30 cellular contexts compared by ENCODE assay signal in genomic region chr2:180177534-180177933, GRCh38.
"Had no signal": no experiment of that assay in that cellular context is flagged by ENCODE, and none has a peak within 500 bp of the region (broad histone marks: within the 10 kb centered on the region; RNA-seq: fewer than 3 reads in every experiment).

No MANE protein-coding gene starts in this region.

- H3K27ac ChIP-seq: adrenal gland, body of pancreas, brain microvascular endothelial cell, breast epithelium, WERI-Rb-1 had no signal

- H3K4me1 ChIP-seq: adrenal gland, body of pancreas, breast epithelium had no signal

- H3K9me3 ChIP-seq: adrenal gland, body of pancreas, breast epithelium had no signal

- DNase-seq: activated CD4-positive, alpha-beta memory T cell treated with anti-CD3 and anti-CD28 coated beads, Interleukin-2, amount 10 ng/mL, durations not matched to agents 7 days and 5 days; activated CD4-positive, alpha-beta T cell treated with anti-CD3 and anti-CD28 coated beads for 1 hour; activated CD4-positive, alpha-beta T cell treated with anti-CD3 and anti-CD28 coated beads for 36 hours; activated CD4-positive, alpha-beta T cell treated with anti-CD3 and anti-CD28 coated beads for 48 hours; activated CD4-positive, alpha-beta T cell treated with anti-CD3 and anti-CD28 coated beads, Interleukin-2, amount 10 ng/mL, durations not matched to agents 7 days and 5 days; activated CD4-positive, alpha-beta T cell treated with anti-CD3 and anti-CD28 coated beads, Interleukin-2, amount 50 U/mL, for 48 hours; activated CD4-positive, CD25-positive, alpha-beta regulatory T cell; activated CD8-positive, alpha-beta memory T cell treated with anti-CD3 and anti-CD28 coated beads for 24 hours; activated CD8-positive, alpha-beta memory T cell treated with anti-CD3 and anti-CD28 coated beads, Interleukin-2, amount 10 ng/mL, durations not matched to agents 7 days and 5 days; activated CD8-positive, alpha-beta memory T cell treated with anti-CD3 and anti-CD28 coated beads, Interleukin-2, amount 50 U/mL, for 48 hours; activated CD8-positive, alpha-beta T cell treated with anti-CD3 and anti-CD28 coated beads, Interleukin-2, amount 10 ng/mL, durations not matched to agents 7 days and 5 days; activated effector memory CD4-positive, alpha-beta T cell treated with Interleukin-2 at 50 U/mL for 16 hours; activated gamma-delta T cell; activated naive CD4-positive, alpha-beta T cell treated with anti-CD3 and anti-CD28 coated beads, Interleukin-2, amount 10 ng/mL, durations not matched to agents 7 days and 5 days; activated naive CD4-positive, alpha-beta T cell treated with Interleukin-2 at 50 U/mL for 16 hours; activated naive CD8-positive, alpha-beta T cell treated with anti-CD3 and anti-CD28 coated beads for 36 hours; activated T-cell treated with anti-CD3 and anti-CD28 coated beads, Interleukin-2, amount 50 U/mL, for 24 hours; activated T-cell treated with anti-CD3 and anti-CD28 coated beads, Interleukin-2, amount 50 U/mL, for 48 hours; adrenal gland; amniotic stem cell; aorta; body of pancreas; brain microvascular endothelial cell; central memory CD4-positive, alpha-beta T cell; T-helper 1 cell; T-helper 2 cell; T-helper 9 cell; WERI-Rb-1 had no signal

- H3K4me3 ChIP-seq: adrenal gland, body of pancreas, breast epithelium had no signal

- FAIRE-seq: astrocyte had no signal

- H3K27me3 ChIP-seq: adrenal gland, body of pancreas, brain microvascular endothelial cell, breast epithelium had no signal

- H3K36me3 ChIP-seq: adrenal gland, brain microvascular endothelial cell, breast epithelium, WERI-Rb-1 had no signal
